In genomic region chrX:85243761-85244410, GRCh38 we compare ENCODE assay signal across 8 cellular contexts. TPM values are rescaled to one million over a fixed set of nuclear protein-coding genes. Genes with fewer than 3 reads are reported as not detected.
A peak's percentile ranks its signal among the peaks of the same experiment; 100 is the strongest.
DNase-seq lines count a peak whose midpoint lies in the region; ATAC-seq and TF ChIP-seq lines count a peak whose summit lies in the region.

SATL1 (minus strand) TSS chrX:85243779; CDS start chrX:85108968, 134,811 bp downstream.
ZNF711 (plus strand) TSS chrX:85243991; CDS start chrX:85247573, 3,582 bp downstream.

- H2AFZ ChIP-seq in neural progenitor cell (replicated peaks), result peak within 1 kb of the TSS; percentile 86

- peak; percentile 60 for DNase-seq in activated CD4-positive, alpha-beta T cell treated with anti-CD3 and anti-CD28 coated beads, Interleukin-2, amount 10 ng/mL, durations not matched to agents 24 days and 14 days
- DNase-seq in activated CD4-positive, alpha-beta T cell treated with anti-CD3 and anti-CD28 coated beads, Interleukin-2, amount 50 U/mL, for 4 hours, result no peak
- DNase-seq in NCI-H446 (lab: John Stamatoyannopoulos, UW) (peak; percentile 62 to 86), glomerular visceral epithelial cell (ENCODE audit: extremely low spot score) (peak; percentile 46), neural progenitor cell (ENCODE audit: low spot score) (peak; percentile 87)
- no peak for DNase-seq in activated CD4-positive, CD25-positive, alpha-beta regulatory T cell treated with anti-CD3 and anti-CD28 coated beads, Interleukin-2, amount 50 U/mL, for 72 hours

- no peaks in the 10 kb centered on the region for H3K9me3 Mint-ChIP-seq in activated CD4-positive, alpha-beta T cell treated with anti-CD3 and anti-CD28 coated beads, Interleukin-2, amount 10 ng/mL, durations not matched to agents 24 days and 14 days
- H3K9me3 Mint-ChIP-seq in activated naive CD4-positive, alpha-beta T cell treated with anti-CD3 and anti-CD28 coated beads, Interleukin-2, amount 50 U/mL, for 24 hours, result no peaks in the 10 kb centered on the region
- H3K9me3 Mint-ChIP-seq in neural progenitor cell, result peaks cover 3% of the 10 kb centered on the region

- no peaks in the 10 kb centered on the region for H3K36me3 Mint-ChIP-seq in activated CD4-positive, alpha-beta T cell treated with anti-CD3 and anti-CD28 coated beads, Interleukin-2, amount 10 ng/mL, durations not matched to agents 24 days and 14 days (ENCODE audit: low read depth)
- H3K36me3 Mint-ChIP-seq in activated naive CD4-positive, alpha-beta T cell treated with anti-CD3 and anti-CD28 coated beads, Interleukin-2, amount 50 U/mL, for 24 hours, result no peaks in the 10 kb centered on the region
- H3K36me3 Mint-ChIP-seq in neural progenitor cell, result peaks cover 6% of the 10 kb centered on the region

- H3K27me3 ChIP-seq in neural progenitor cell, result peaks cover 12% of the 10 kb centered on the region

- no peaks in the 10 kb centered on the region for H3K9me3 ChIP-seq in neural progenitor cell (ENCODE audit: low read depth)

- H3K27ac ChIP-seq in neural progenitor cell, result peak within 1 kb of the TSS; percentile 89

- H3K9ac ChIP-seq in neural progenitor cell, result peak within 1 kb of the TSS; percentile 95

- H3K27me3 Mint-ChIP-seq in activated CD4-positive, alpha-beta T cell treated with anti-CD3 and anti-CD28 coated beads, Interleukin-2, amount 10 ng/mL, durations not matched to agents 24 days and 14 days, result peaks cover 24% of the 10 kb centered on the region
- H3K27me3 Mint-ChIP-seq in activated naive CD4-positive, alpha-beta T cell treated with anti-CD3 and anti-CD28 coated beads, Interleukin-2, amount 50 U/mL, for 24 hours, result peaks cover 18% of the 10 kb centered on the region
- no peaks in the 10 kb centered on the region for H3K27me3 Mint-ChIP-seq in neural progenitor cell (ENCODE audit: insufficient read depth, low read depth)

- peaks cover 13% of the 10 kb centered on the region for H4K20me1 ChIP-seq in neural progenitor cell (ENCODE audit: low read depth)

- no peak for TF ChIP-seq CTCF in neural progenitor cell (IDR thresholded peaks at IDR 0.05)

- H3K36me3 ChIP-seq in neural progenitor cell, result peaks cover 4% of the 10 kb centered on the region

- ATAC-seq in HG02938 (IDR thresholded peaks at IDR 0.05; ENCODE audit: unreplicated experiment), result peak; percentile 45

- H3K27ac Mint-ChIP-seq in activated CD4-positive, alpha-beta T cell treated with anti-CD3 and anti-CD28 coated beads, Interleukin-2, amount 10 ng/mL, durations not matched to agents 24 days and 14 days, result peak within 1 kb of the TSS; percentile 48
- no peak within 1 kb of the TSS for H3K27ac Mint-ChIP-seq in activated naive CD4-positive, alpha-beta T cell treated with anti-CD3 and anti-CD28 coated beads, Interleukin-2, amount 50 U/mL, for 24 hours
- H3K27ac Mint-ChIP-seq in neural progenitor cell, result peak within 1 kb of the TSS; percentile 99

- H3K4me3 Mint-ChIP-seq in activated CD4-positive, alpha-beta T cell treated with anti-CD3 and anti-CD28 coated beads, Interleukin-2, amount 10 ng/mL, durations not matched to agents 24 days and 14 days, result peak within 1 kb of the TSS; percentile 84
- H3K4me3 Mint-ChIP-seq in activated naive CD4-positive, alpha-beta T cell treated with anti-CD3 and anti-CD28 coated beads, Interleukin-2, amount 50 U/mL, for 24 hours, result peak within 1 kb of the TSS; percentile 90
- H3K4me3 Mint-ChIP-seq in neural progenitor cell, result peak within 1 kb of the TSS; percentile 98

- peaks cover 6% of the 10 kb centered on the region for H3K4me1 ChIP-seq in neural progenitor cell

- peak within 1 kb of the TSS; percentile 72 for H3K4me3 ChIP-seq in neural progenitor cell

- H3F3A ChIP-seq in neural progenitor cell (ENCODE audit: low read depth), result no peaks in the 10 kb centered on the region

- peaks cover 11% of the 10 kb centered on the region for H3K4me1 Mint-ChIP-seq in activated CD4-positive, alpha-beta T cell treated with anti-CD3 and anti-CD28 coated beads, Interleukin-2, amount 10 ng/mL, durations not matched to agents 24 days and 14 days
- peaks cover 10% of the 10 kb centered on the region for H3K4me1 Mint-ChIP-seq in activated naive CD4-positive, alpha-beta T cell treated with anti-CD3 and anti-CD28 coated beads, Interleukin-2, amount 50 U/mL, for 24 hours
- H3K4me1 Mint-ChIP-seq in neural progenitor cell, result peaks cover 10% of the 10 kb centered on the region

- intact Hi-C loops in activated CD4-positive, alpha-beta T cell treated with anti-CD3 and anti-CD28 coated beads, Interleukin-2, amount 10 ng/mL, durations not matched to agents 24 days and 14 days (cut with micrococcal nuclease), result no loop called here

- H3K4me2 ChIP-seq in neural progenitor cell, result peak within 1 kb of the TSS; percentile 82

- peaks cover 44% of the 10 kb centered on the region for H3K79me2 ChIP-seq in neural progenitor cell (ENCODE audit: low read depth)

RNA-seq across cellular contexts. Expression of gene SATL1, which starts in this region (rescaled TPM):
- not detected in 2 replicates for total RNA-seq in activated CD4-positive, alpha-beta T cell treated with anti-CD3 and anti-CD28 coated beads, Interleukin-2, amount 10 ng/mL, durations not matched to agents 24 days and 14 days
- 0.09 TPM in 1 of 2 replicates, not detected in the other for total RNA-seq in neural progenitor cell (ENCODE audit: low replicate concordance)

RNA-seq across cellular contexts. Expression of gene ZNF711, which starts in this region (rescaled TPM):
- 0.12 TPM in 2 replicates for total RNA-seq in activated CD4-positive, alpha-beta T cell treated with anti-CD3 and anti-CD28 coated beads, Interleukin-2, amount 10 ng/mL, durations not matched to agents 24 days and 14 days
- total RNA-seq in neural progenitor cell (ENCODE audit: low replicate concordance), result 34.7 and 55.4 TPM in 2 replicates

Comparison
In these comparisons a context has a peak if more than half of its experiments do, and no peak if none do; other contexts are left out.
1. RNA of gene ZNF711 (total RNA-seq): 34.7 to 55.4 TPM in neural progenitor cell; 0.12 TPM in activated CD4-positive, alpha-beta T cell treated with anti-CD3 and anti-CD28 coated beads, Interleukin-2, amount 10 ng/mL, durations not matched to agents 24 days and 14 days; every median in the first group is over 10 times any median in the second.
2. Peak in DNase-seq in activated CD4-positive, alpha-beta T cell treated with anti-CD3 and anti-CD28 coated beads, Interleukin-2, amount 10 ng/mL, durations not matched to agents 24 days and 14 days; RNA of the genes that start here not detected or under 1 TPM.
3. DNase-seq: peak in NCI-H446 (2 of 2), glomerular visceral epithelial cell (single experiment) and neural progenitor cell (single experiment); none in activated CD4-positive, alpha-beta T cell treated with anti-CD3 and anti-CD28 coated beads, Interleukin-2, amount 50 U/mL, for 4 hours (0 of 2) and activated CD4-positive, CD25-positive, alpha-beta regulatory T cell treated with anti-CD3 and anti-CD28 coated beads, Interleukin-2, amount 50 U/mL, for 72 hours (single experiment).
4. Peak in every context shown above with its lines, with median percentiles within 50 percentile points of each other: H3K4me3 Mint-ChIP-seq.